11 cellular contexts compared by ENCODE assay signal in the genomic region with DNA sequence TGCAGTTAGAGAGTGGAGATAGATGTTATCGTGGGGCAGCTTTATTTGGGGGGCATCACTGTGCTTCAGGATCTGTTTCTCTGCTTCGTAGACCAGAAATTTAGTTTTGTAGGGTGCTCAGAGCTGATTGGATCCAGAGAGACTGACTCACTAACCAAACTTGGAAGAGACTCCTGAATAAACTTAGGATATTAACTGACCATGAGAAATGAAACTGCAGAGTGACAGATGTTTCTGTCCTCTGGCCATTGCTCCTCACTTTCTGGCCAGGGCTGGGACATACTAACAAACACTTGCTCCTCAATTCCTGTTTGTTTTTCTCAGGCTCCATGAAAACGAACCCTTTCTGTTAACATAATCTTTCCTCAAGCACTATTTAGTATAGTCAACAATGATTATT. TPM values are rescaled to one million over a fixed set of nuclear protein-coding genes. Genes with fewer than 3 reads are reported as not detected.
A peak's percentile ranks its signal among the peaks of the same experiment; 100 is the strongest.
DNase-seq lines count a peak whose midpoint lies in the region; ATAC-seq and TF ChIP-seq lines count a peak whose summit lies in the region.
"Had no signal": no experiment of that assay in that cellular context is flagged by ENCODE, and none has a peak within 500 bp of the region (broad histone marks: within the 10 kb centered on the region; RNA-seq: fewer than 3 reads in every experiment).

No MANE protein-coding gene starts in this region.

- ATAC-seq in central memory CD8-positive, alpha-beta T cell (replicated peaks; ENCODE audit: extremely low read depth, poor library complexity, severe bottlenecking): no peak
- ATAC-seq in HG03571 (IDR thresholded peaks at IDR 0.05; ENCODE audit: unreplicated experiment): no peak

- H3K4me3 Mint-ChIP-seq in central memory CD8-positive, alpha-beta T cell: no peak overlapping the region
- H3K4me3 Mint-ChIP-seq: activated CD4-positive, alpha-beta memory T cell treated with anti-CD3 and anti-CD28 coated beads for 36 hours had no signal

- H3K27me3 ChIP-seq in BE2C: no peaks in the 10 kb centered on the region

- H3K27ac Mint-ChIP-seq in central memory CD8-positive, alpha-beta T cell (ENCODE audit: low read depth): peak overlapping the region; percentile 42
- H3K27ac Mint-ChIP-seq: activated CD4-positive, alpha-beta memory T cell treated with anti-CD3 and anti-CD28 coated beads for 36 hours had no signal

- DNase-seq in GM03348 (ENCODE audit: low spot score): peak; percentile 68
- no peak for DNase-seq in central memory CD8-positive, alpha-beta T cell (ENCODE audit: low spot score in 2 of 2)
- peak; percentile 73 for DNase-seq in myocyte (ENCODE audit: low read depth)
- DNase-seq in COR-L47 (lab: John Stamatoyannopoulos, UW): no peak
- DNase-seq in stimulated activated CD4-positive, alpha-beta T cell treated with anti-CD3 and anti-CD28 coated beads, Interleukin-4, amount 100 ng/mL, for 24 hours: no peak
- DNase-seq in BE2C: no peak
- DNase-seq: activated CD4-positive, alpha-beta memory T cell treated with anti-CD3 and anti-CD28 coated beads for 36 hours; NCI-H1930; SHP77 treated with DMSO at 0.1 percent for 48 hours had no signal

- H3K4me1 ChIP-seq in BE2C: no peaks in the 10 kb centered on the region

- peaks cover 20% of the 10 kb centered on the region for H3K36me3 Mint-ChIP-seq in central memory CD8-positive, alpha-beta T cell (ENCODE audit: insufficient read depth)

- peaks cover 67% of the 10 kb centered on the region for H3K4me1 Mint-ChIP-seq in central memory CD8-positive, alpha-beta T cell

- H3K9me3 ChIP-seq in BE2C: no peaks in the 10 kb centered on the region; the same call in 1 of the 2 replicates

- H3K36me3 ChIP-seq in BE2C: 0 out of 2 replicates have a peak, but pooled peaks cover 7% of the 10 kb centered on the region

- no peaks in the 10 kb centered on the region for H3K9me3 Mint-ChIP-seq in central memory CD8-positive, alpha-beta T cell
- H3K9me3 Mint-ChIP-seq: activated CD4-positive, alpha-beta memory T cell treated with anti-CD3 and anti-CD28 coated beads for 36 hours had no signal

- TF ChIP-seq CTCF in 22Rv1 (IDR thresholded peaks at IDR 0.05) (no peak), BE2C (IDR thresholded peaks at IDR 0.05; ENCODE audit: low read depth, low read length) (no peak)

- no peak overlapping the region for H3K4me3 ChIP-seq in BE2C (ENCODE audit: low read depth, low read length)

- H3K27me3 Mint-ChIP-seq in central memory CD8-positive, alpha-beta T cell: no peaks in the 10 kb centered on the region
- H3K27me3 Mint-ChIP-seq: activated CD4-positive, alpha-beta memory T cell treated with anti-CD3 and anti-CD28 coated beads for 36 hours had no signal

- H3K27ac ChIP-seq in 22Rv1: peak overlapping the region; percentile 98

RNA-seq across cellular contexts. Expression of a gene that starts 4.3 kb away (rescaled TPM):
- 13.3 and 13.7 TPM in 2 replicates for total RNA-seq in myocyte
- polyA plus RNA-seq in myocyte (2012): 27.1 TPM
- 24.2 TPM for polyA plus RNA-seq in BE2C (2012; ENCODE audit: insufficient read depth, insufficient read length, low read depth)

RNA-seq across cellular contexts. Expression of a gene that starts 36.8 kb away (rescaled TPM):
- 178 and 182 TPM in 2 replicates for total RNA-seq in myocyte
- polyA plus RNA-seq in myocyte (2012): 139 TPM
- 121 TPM for polyA plus RNA-seq in BE2C (2012; ENCODE audit: insufficient read depth, insufficient read length, low read depth)

Comparison
In these comparisons a context has a peak if more than half of its experiments do, and no peak if none do; other contexts are left out.
1. DNase-seq: peak in GM03348 (single experiment) and myocyte (single experiment); none in central memory CD8-positive, alpha-beta T cell (0 of 2), COR-L47 (single experiment), stimulated activated CD4-positive, alpha-beta T cell treated with anti-CD3 and anti-CD28 coated beads, Interleukin-4, amount 100 ng/mL, for 24 hours (single experiment) and BE2C (single experiment).